Comparison of ENCODE assay signal across 1 cellular context in the genomic region with DNA sequence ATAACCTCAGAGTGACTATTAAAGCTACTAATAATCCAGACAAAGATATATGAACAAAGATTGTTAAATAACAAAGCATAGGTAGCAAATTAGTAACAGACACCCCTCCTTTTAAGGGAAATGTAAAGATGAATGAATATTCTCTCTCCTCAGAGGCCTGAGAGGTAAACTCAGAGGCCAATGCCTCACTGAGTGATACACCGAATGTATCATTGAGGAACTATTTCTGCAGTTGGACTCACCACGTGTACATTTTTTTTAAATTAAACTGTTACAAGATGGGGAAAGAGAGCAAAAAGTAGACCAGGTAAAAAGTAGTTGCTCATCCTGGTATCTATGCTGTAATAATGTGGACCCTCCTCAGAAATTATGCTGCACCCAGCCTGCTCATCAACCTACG.
A peak's percentile ranks its signal among the peaks of the same experiment; 100 is the strongest.
TF ChIP-seq lines count a peak whose summit lies in the region.

No MANE protein-coding gene starts in this region.

TF ChIP-seq in IMR-90, 13 proteins besides CTCF, POLR2A, EP300 and RAD21 (continued from another document):
- TF ChIP-seq, protein P1, sequence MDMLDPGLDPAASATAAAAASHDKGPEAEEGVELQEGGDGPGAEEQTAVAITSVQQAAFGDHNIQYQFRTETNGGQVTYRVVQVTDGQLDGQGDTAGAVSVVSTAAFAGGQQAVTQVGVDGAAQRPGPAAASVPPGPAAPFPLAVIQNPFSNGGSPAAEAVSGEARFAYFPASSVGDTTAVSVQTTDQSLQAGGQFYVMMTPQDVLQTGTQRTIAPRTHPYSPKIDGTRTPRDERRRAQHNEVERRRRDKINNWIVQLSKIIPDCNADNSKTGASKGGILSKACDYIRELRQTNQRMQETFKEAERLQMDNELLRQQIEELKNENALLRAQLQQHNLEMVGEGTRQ (IDR thresholded peaks at IDR 0.05; ENCODE audit: low read depth, low read length) = peak; percentile 38; the same call in 1 of the 2 replicates
